In the genomic region with DNA sequence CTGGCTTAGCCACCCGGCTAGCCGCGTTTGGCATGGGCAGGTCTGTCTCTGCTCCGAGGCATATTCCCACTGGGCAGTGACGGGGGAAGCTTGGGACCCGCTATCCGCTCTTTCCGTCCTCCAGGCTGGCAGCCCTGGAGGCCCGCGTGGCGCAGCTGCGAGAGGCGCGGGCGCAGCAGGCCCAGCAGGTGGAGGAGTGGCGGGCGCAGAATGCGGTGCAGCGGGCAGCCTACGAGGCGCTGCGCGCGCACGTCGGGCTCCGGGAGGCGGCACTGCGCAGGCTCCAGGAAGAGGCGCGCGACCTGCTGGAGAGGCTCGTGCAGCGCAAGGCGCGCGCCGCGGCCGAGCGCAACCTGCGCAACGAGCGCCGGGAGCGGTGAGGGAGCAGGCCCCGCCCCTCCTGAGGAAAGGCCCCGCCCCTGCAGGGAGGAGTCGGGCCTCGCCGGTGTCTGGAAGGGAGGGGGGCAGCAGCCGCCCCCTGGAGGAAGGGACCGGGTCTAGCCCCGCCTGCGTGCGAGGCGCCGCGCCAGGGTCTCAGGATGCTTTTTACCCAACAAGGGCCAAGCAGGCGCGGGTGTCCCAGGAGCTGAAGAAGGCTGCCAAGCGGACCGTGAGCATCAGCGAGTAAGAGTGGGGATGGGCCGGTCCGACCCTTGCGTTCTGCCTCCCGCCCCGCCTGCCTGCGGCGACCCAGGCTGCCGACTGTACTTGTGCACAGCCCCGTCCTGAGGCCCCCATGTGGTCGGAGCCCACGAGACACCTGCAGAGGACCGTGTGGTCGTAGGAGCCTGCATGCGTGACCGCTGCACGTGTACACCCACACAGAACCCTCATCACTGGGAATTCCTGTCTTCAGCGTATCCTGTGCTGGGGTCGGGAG, we compare ENCODE assay signal across 8 cellular contexts. TPM values are rescaled to one million over a fixed set of nuclear protein-coding genes. Genes with fewer than 3 reads are reported as not detected.
DNase-seq lines count a peak whose midpoint lies in the region; ATAC-seq lines count a peak whose summit lies in the region.

No MANE protein-coding gene starts in this region.

- H3K4me1 ChIP-seq in mucosa of stomach (ENCODE audit: control insufficient read depth, insufficient read depth, low read length): peaks cover 15% of the 10 kb centered on the region

- H3K27me3 ChIP-seq in mucosa of stomach (ENCODE audit: control insufficient read depth, insufficient read depth, low read length): no peaks in the 10 kb centered on the region

- H3K36me3 ChIP-seq in mucosa of stomach (ENCODE audit: control insufficient read depth, insufficient read depth, low read length): peaks cover 6% of the 10 kb centered on the region

- H3K4me3 ChIP-seq in mucosa of stomach (ENCODE audit: low read length): peak overlapping the region; percentile 31

- H3K9me3 ChIP-seq in mucosa of stomach (ENCODE audit: control insufficient read depth, low read length): no peaks in the 10 kb centered on the region

- ATAC-seq in HG02759 (IDR thresholded peaks at IDR 0.05; ENCODE audit: unreplicated experiment): peak; percentile 52
- peak; percentile 85 for ATAC-seq in esophagus mucosa

- peak overlapping the region; percentile 57 for H3K9ac ChIP-seq in mucosa of stomach (ENCODE audit: low read length)

- peak; percentile 100 for DNase-seq in DMS53 (lab: John Stamatoyannopoulos, UW)
- peak; percentile 94 for DNase-seq in NCI-H82 (lab: John Stamatoyannopoulos, UW)
- DNase-seq in activated T-helper 1 cell treated with Interleukin-2 at 50 U/mL for 16 hours (ENCODE audit: low read depth): peak; percentile 91
- peak; percentile 82 for DNase-seq in stimulated activated CD8-positive, alpha-beta memory T cell treated with anti-CD3 and anti-CD28 coated beads, Interleukin-4, amount 100 ng/mL, for 24 hours (ENCODE audit: low read depth)
- no peak for DNase-seq in OCI-M1 (lab: John Stamatoyannopoulos, UW)

RNA-seq across cellular contexts. Expression of a gene that starts 7.9 kb away (rescaled TPM):
- 16.1 TPM for total RNA-seq in esophagus mucosa

RNA-seq across cellular contexts. Expression of a gene that starts 28.3 kb away (rescaled TPM):
- total RNA-seq in esophagus mucosa: 68.8 TPM
